In the genomic region with DNA sequence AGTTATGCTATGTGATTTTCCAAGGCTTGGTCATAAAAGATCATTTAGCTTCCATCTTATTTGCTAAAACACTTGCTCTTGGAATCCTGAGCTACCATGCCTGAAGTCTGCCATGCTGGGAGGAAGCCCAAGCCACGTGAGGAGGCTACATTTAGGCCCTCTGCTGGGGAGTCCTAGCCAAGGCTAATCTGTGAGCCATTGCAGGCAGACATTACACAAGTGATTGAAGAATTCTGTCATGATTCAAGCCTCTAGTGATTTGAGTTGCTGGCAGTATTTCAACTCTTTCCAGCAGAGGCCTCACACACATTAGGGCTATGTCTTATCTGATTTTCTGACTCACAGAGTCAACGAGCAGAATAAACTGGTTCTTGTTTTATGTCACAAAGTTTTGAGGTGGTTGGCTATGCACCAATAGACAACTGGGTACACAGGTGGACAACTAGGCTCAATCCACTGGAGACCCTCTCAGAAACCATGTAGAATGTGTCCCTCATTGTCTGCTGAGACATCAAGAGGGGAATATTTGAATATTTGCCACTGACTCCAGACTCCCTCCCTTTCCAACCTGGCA, we compare ENCODE assay signal across 14 cellular contexts.
A peak's percentile ranks its signal among the peaks of the same experiment; 100 is the strongest.
DNase-seq lines count a peak whose midpoint lies in the region; ATAC-seq and TF ChIP-seq lines count a peak whose summit lies in the region.
"Had no signal": no experiment of that assay in that cellular context is flagged by ENCODE, and none has a peak within 500 bp of the region (broad histone marks: within the 10 kb centered on the region; RNA-seq: fewer than 3 reads in every experiment).

No MANE protein-coding gene starts in this region.

- intact Hi-C loops in HCT116 (cut with micrococcal nuclease) = no loop called here

- no peak for TF ChIP-seq POLR2A in HCT116 (IDR thresholded peaks at IDR 0.05; ENCODE audit: borderline replicate concordance, extremely low read depth, insufficient read depth, insufficient read length)

- no peak overlapping the region for H3K4me3 ChIP-seq in HCT116 (replicated peaks in 1 of 2; ENCODE audit: low read depth in 1 of 2, low read length in 2 of 2)
- H3K4me3 ChIP-seq: vagina had no signal

- no peaks in the 10 kb centered on the region for H3K27me3 ChIP-seq in HCT116 (ENCODE audit: insufficient read depth, low read length)
- H3K27me3 ChIP-seq in foreskin keratinocyte = no peaks in the 10 kb centered on the region
- H3K27me3 ChIP-seq: vagina had no signal

- POLR2A ChIA-PET in HCT116 (lab: Charles Lee) (no interaction called here), T-cell (lab: Charles Lee) (no interaction called here)

- DNase-seq in AG20443 (ENCODE audit: low spot score) (peak; percentile 52), HCT116 (ENCODE audit: low read depth, low spot score) (no peak), foreskin keratinocyte (peak; percentile 64 to 86), NCI-H1105 treated with DMSO at 0.1 percent for 48 hours (lab: John Stamatoyannopoulos, UW) (no peak), T-cell (no peak)
- DNase-seq in stimulated activated CD4-positive, alpha-beta T cell treated with anti-CD3 and anti-CD28 coated beads, Interleukin-15, amount 100 ng/mL, for 24 hours = no peak
- DNase-seq: activated T-cell treated with anti-CD3 and anti-CD28 coated beads for 4 hours, NCI-H1417 treated with DMSO at 0.1 percent for 48 hours, small intestine had no signal

- no peaks in the 10 kb centered on the region for H4K20me1 ChIP-seq in HCT116 (ENCODE audit: insufficient read depth)

- H3K27ac ChIP-seq in HCT116 (ENCODE audit: low read depth, low read length) = no peak overlapping the region
- H3K27ac ChIP-seq in foreskin keratinocyte = no peak overlapping the region
- H3K27ac ChIP-seq: HL-60, vagina had no signal

- RAD21 ChIA-PET in HCT116 (lab: Charles Lee; ENCODE audit: low non-redundant PET in 1 of 2, low total read pairs in 2 of 2, uncharacterized antibody in 2 of 2, unreplicated experiment in 2 of 2) = no interaction called here

- no peak overlapping the region for H3K4me3 Mint-ChIP-seq in T-cell
- H3K4me3 Mint-ChIP-seq: nephron had no signal

- no peak overlapping the region for H3K4me2 ChIP-seq in HCT116 (ENCODE audit: low read length)

- H3K27ac Mint-ChIP-seq in T-cell = no peak overlapping the region

- peaks cover 4 to 9% of the 10 kb centered on the region in 2 experiments; a peak in 3 of 4 replicates for H3K9me3 ChIP-seq in HCT116 (ENCODE audit: control insufficient read depth in 1 of 2, insufficient read depth in 1 of 2, low read depth in 1 of 2, low read length in 2 of 2)

- TF ChIP-seq CTCF in HCT116 (IDR thresholded peaks at IDR 0.05 in 2 of 3, conservative IDR thresholded peaks at IDR 0.05 in 1 of 3; ENCODE audit: borderline replicate concordance in 1 of 3, insufficient read depth in 1 of 3, low read depth in 2 of 3, low read length in 2 of 3) (peak in 2 of 3 experiments; percentile 13 to 16; a peak in 1 of 6 replicates), foreskin keratinocyte (conservative IDR thresholded peaks at IDR 0.05) (peak; percentile 55)

- H3K9me3 Mint-ChIP-seq in T-cell = peaks cover 10 to 18% (median 15%) of the 10 kb centered on the region in 3 donors

- no peaks in the 10 kb centered on the region for H3K36me3 ChIP-seq in HCT116 (ENCODE audit: control insufficient read depth in 1 of 2, insufficient read depth in 2 of 2, low read length in 2 of 2)
- H3K36me3 ChIP-seq: vagina had no signal

- H3K27me3 Mint-ChIP-seq in T-cell = peaks cover 6 to 10% of the 10 kb centered on the region in 2 donors

- H3K9ac ChIP-seq in HCT116 (ENCODE audit: low read length) = no peak overlapping the region

- no peaks in the 10 kb centered on the region for H3K79me2 ChIP-seq in HCT116 (ENCODE audit: insufficient read depth, low read length)

- H3K4me1 ChIP-seq in HCT116 (ENCODE audit: control insufficient read depth in 1 of 2, insufficient read depth in 2 of 2, low read length in 2 of 2) (no peaks in the 10 kb centered on the region), foreskin keratinocyte (no peaks in the 10 kb centered on the region)

- H3K36me3 Mint-ChIP-seq in T-cell = no peaks in the 10 kb centered on the region

- H2AFZ ChIP-seq in HCT116 (ENCODE audit: low read depth, low read length, poor library complexity, severe bottlenecking) = no peak overlapping the region

- no peak for TF ChIP-seq RAD21 in HCT116 (IDR thresholded peaks at IDR 0.05; ENCODE audit: low read depth)

- BruUV-seq in HCT116 (replicated peaks; lab: Mats Ljungman, UMichigan) = no TSS peak

- ATAC-seq in HCT116 = peak; percentile 49
- ATAC-seq in SK-N-SH treated with all-trans-retinoic acid at 6 μM for 48 hours = no peak; the same call in 2 of the 3 replicates
- peak; percentile 53 for ATAC-seq in foreskin keratinocyte
- no peak for ATAC-seq in GM21390 (IDR thresholded peaks at IDR 0.05; ENCODE audit: unreplicated experiment)
- ATAC-seq in T-cell (replicated peaks in 1 of 4) = no peak

- no peaks in the 10 kb centered on the region for H3K4me1 Mint-ChIP-seq in T-cell

- CTCF ChIA-PET in HCT116 (lab: Charles Lee) = no interaction called here
- CTCF ChIA-PET in T-cell (lab: Charles Lee) = no interaction called here

- H3K9me2 ChIP-seq in HCT116 (ENCODE audit: insufficient read depth) = no peaks in the 10 kb centered on the region

TF ChIP-seq in HCT116, 20 proteins besides CTCF, POLR2A, EP300 and RAD21:
- TF ChIP-seq YY1 (IDR thresholded peaks at IDR 0.05; ENCODE audit: extremely low read depth, insufficient replicate concordance, low read depth, low read length) = peak; percentile 88
- TF ChIP-seq EZH2phosphoT487 (IDR thresholded peaks at IDR 0.05; ENCODE audit: borderline replicate concordance) = no peak
- TF ChIP-seq CBX3 (IDR thresholded peaks at IDR 0.05; ENCODE audit: low read depth) = 0 out of 2 replicates have a peak, but pooled peaks have one; percentile 27
TF ChIP-seq in HCT116: peak in this region for 2.

TF ChIP-seq in SK-N-SH treated with all-trans-retinoic acid at 6 μM for 48 hours, 23 proteins besides CTCF, POLR2A, EP300 and RAD21:
- peak; percentile 71 for TF ChIP-seq ISL1 (CRISPR knock-in tag; IDR thresholded peaks at IDR 0.05)
- TF ChIP-seq ZNF565 (CRISPR knock-in tag; conservative IDR thresholded peaks at IDR 0.05; ENCODE audit: low read depth) = peak; percentile 100
- TF ChIP-seq, protein P1, sequence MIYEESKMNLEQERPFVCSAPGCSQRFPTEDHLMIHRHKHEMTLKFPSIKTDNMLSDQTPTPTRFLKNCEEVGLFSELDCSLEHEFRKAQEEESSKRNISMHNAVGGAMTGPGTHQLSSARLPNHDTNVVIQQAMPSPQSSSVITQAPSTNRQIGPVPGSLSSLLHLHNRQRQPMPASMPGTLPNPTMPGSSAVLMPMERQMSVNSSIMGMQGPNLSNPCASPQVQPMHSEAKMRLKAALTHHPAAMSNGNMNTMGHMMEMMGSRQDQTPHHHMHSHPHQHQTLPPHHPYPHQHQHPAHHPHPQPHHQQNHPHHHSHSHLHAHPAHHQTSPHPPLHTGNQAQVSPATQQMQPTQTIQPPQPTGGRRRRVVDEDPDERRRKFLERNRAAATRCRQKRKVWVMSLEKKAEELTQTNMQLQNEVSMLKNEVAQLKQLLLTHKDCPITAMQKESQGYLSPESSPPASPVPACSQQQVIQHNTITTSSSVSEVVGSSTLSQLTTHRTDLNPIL (CRISPR knock-in tag; IDR thresholded peaks at IDR 0.05; ENCODE audit: low read depth) = 0 out of 2 replicates have a peak, but pooled peaks have one; percentile 44
- no peak for TF ChIP-seq PPARA (CRISPR knock-in tag; IDR thresholded peaks at IDR 0.05; ENCODE audit: borderline replicate concordance)

Comparison
In these comparisons a context has a peak if more than half of its experiments do, and no peak if none do; other contexts are left out.
1. DNase-seq: peak in AG20443 (single experiment) and foreskin keratinocyte (2 of 2); none in HCT116 (single experiment), NCI-H1105 treated with DMSO at 0.1 percent for 48 hours (single experiment), T-cell (0 of 34) and stimulated activated CD4-positive, alpha-beta T cell treated with anti-CD3 and anti-CD28 coated beads, Interleukin-15, amount 100 ng/mL, for 24 hours (single experiment).
2. ATAC-seq: peak in HCT116 (single experiment) and foreskin keratinocyte (single experiment); none in SK-N-SH treated with all-trans-retinoic acid at 6 μM for 48 hours (single experiment), GM21390 (single experiment) and T-cell (0 of 4).